20 cellular contexts compared by ENCODE assay signal in genomic region chr1:230992100-230992774, GRCh38. TPM values are rescaled to one million over a fixed set of nuclear protein-coding genes. Genes with fewer than 3 reads are reported as not detected.
DNase-seq lines count a peak whose midpoint lies in the region; ATAC-seq, FAIRE-seq and TF ChIP-seq lines count a peak whose summit lies in the region.
"Had no signal": no experiment of that assay in that cellular context is flagged by ENCODE, and none has a peak within 500 bp of the region (broad histone marks: within the 10 kb centered on the region; RNA-seq: fewer than 3 reads in every experiment).

No MANE protein-coding gene starts in this region.

- peaks cover 15% of the 10 kb centered on the region for H3K36me3 Mint-ChIP-seq in astrocyte (ENCODE audit: low read depth, unreplicated experiment)

- TF ChIP-seq CTCF in astrocyte (IDR thresholded peaks at IDR 0.05; ENCODE audit: insufficient read depth, low read depth, low read length), result no peak

- H3K27ac ChIP-seq in astrocyte (ENCODE audit: low read depth, low read length), result no peak overlapping the region
- H3K27ac ChIP-seq: esophagus squamous epithelium, GM23248, right lobe of liver, tibial artery had no signal

- H3K4me1 ChIP-seq in astrocyte (ENCODE audit: insufficient read depth, low read length), result peaks cover under 1% of the 10 kb centered on the region
- H3K4me1 ChIP-seq: right lobe of liver, tibial artery had no signal

- H3K9me3 ChIP-seq in astrocyte (ENCODE audit: insufficient read depth, low read depth, low read length), result no peaks in the 10 kb centered on the region
- no peaks in the 10 kb centered on the region for H3K9me3 ChIP-seq in MG63
- H3K9me3 ChIP-seq: esophagus squamous epithelium, right lobe of liver, tibial artery had no signal

- H3K79me2 ChIP-seq in astrocyte (ENCODE audit: insufficient read depth, low read length), result peaks cover 3% of the 10 kb centered on the region

- no peak for FAIRE-seq in astrocyte (lab: Jason Lieb, UNC)

- no peaks in the 10 kb centered on the region for H3K27me3 ChIP-seq in astrocyte (ENCODE audit: insufficient read depth, low read length)
- H3K27me3 ChIP-seq in MG63, result no peaks in the 10 kb centered on the region
- H3K27me3 ChIP-seq: esophagus squamous epithelium, right lobe of liver, tibial artery had no signal

- H3K4me2 ChIP-seq in astrocyte (ENCODE audit: low read length), result no peak overlapping the region

- no peak overlapping the region for H2AFZ ChIP-seq in astrocyte (ENCODE audit: low read depth, low read length)
- H2AFZ ChIP-seq: GM23248 had no signal

- H3K9ac ChIP-seq in astrocyte (ENCODE audit: low read length), result no peak overlapping the region
- H3K9ac ChIP-seq: GM23248 had no signal

- peak; percentile 96 for DNase-seq in DMS53 treated with DMSO at 0.1 percent for 48 hours (lab: John Stamatoyannopoulos, UW; ENCODE audit: unreplicated experiment)
- DNase-seq in NCI-H2029 treated with DMSO at 0.1 percent for 48 hours (lab: John Stamatoyannopoulos, UW), result peak; percentile 88
- no peak for DNase-seq in astrocyte (ENCODE audit: low read depth)
- DNase-seq in myocyte (ENCODE audit: low read depth), result peak; percentile 19
- DNase-seq in MG63, result no peak
- DNase-seq: activated CD8-positive, alpha-beta memory T cell treated with anti-CD3 and anti-CD28 coated beads, Interleukin-2, amount 50 U/mL, for 48 hours; activated effector memory CD4-positive, alpha-beta T cell treated with Interleukin-2 at 50 U/mL for 16 hours; CD8-positive, alpha-beta memory T cell; esophagus squamous epithelium; GM23248; Karpas-422; left ventricle myocardium superior; NCI-H1048; NCI-H226; occipital lobe; right lobe of liver; tibial artery had no signal

- H4K20me1 ChIP-seq in astrocyte (ENCODE audit: insufficient read depth, low read length), result peaks cover 3% of the 10 kb centered on the region

- no peak overlapping the region for H3K27ac Mint-ChIP-seq in astrocyte (ENCODE audit: unreplicated experiment)
- H3K27ac Mint-ChIP-seq: stimulated activated effector memory CD8-positive, alpha-beta T cell treated with anti-CD3 and anti-CD28 coated beads, Interleukin-12 subunit alpha, Interleukin-12 subunit beta, amount 100 ng/mL, for 72 hours had no signal

- ATAC-seq in HG03039 (IDR thresholded peaks at IDR 0.05; ENCODE audit: unreplicated experiment) (no peak), GM19328 (IDR thresholded peaks at IDR 0.05; ENCODE audit: unreplicated experiment) (no peak)
- ATAC-seq: left ventricle myocardium superior; right lobe of liver; stimulated activated effector memory CD8-positive, alpha-beta T cell treated with anti-CD3 and anti-CD28 coated beads, Interleukin-12 subunit alpha, Interleukin-12 subunit beta, amount 100 ng/mL, for 72 hours had no signal

- H3K27me3 Mint-ChIP-seq in astrocyte (ENCODE audit: low read depth, unreplicated experiment), result no peaks in the 10 kb centered on the region
- H3K27me3 Mint-ChIP-seq: CD8-positive, alpha-beta memory T cell had no signal

- peak overlapping the region; percentile 1 for H3K4me3 Mint-ChIP-seq in astrocyte (ENCODE audit: unreplicated experiment)
- H3K4me3 Mint-ChIP-seq: stimulated activated effector memory CD8-positive, alpha-beta T cell treated with anti-CD3 and anti-CD28 coated beads, Interleukin-12 subunit alpha, Interleukin-12 subunit beta, amount 100 ng/mL, for 72 hours had no signal

- H3K4me1 Mint-ChIP-seq in astrocyte (ENCODE audit: low read depth, unreplicated experiment), result peaks cover 7% of the 10 kb centered on the region

- no peak overlapping the region for H3K4me3 ChIP-seq in astrocyte (ENCODE audit: insufficient read depth, low read depth, low read length)
- no peak overlapping the region for H3K4me3 ChIP-seq in MG63
- H3K4me3 ChIP-seq: esophagus squamous epithelium, GM23248, right lobe of liver, tibial artery had no signal

- no peaks in the 10 kb centered on the region for H3K9me3 Mint-ChIP-seq in astrocyte (ENCODE audit: unreplicated experiment)
- H3K9me3 Mint-ChIP-seq: CD8-positive, alpha-beta memory T cell; stimulated activated effector memory CD8-positive, alpha-beta T cell treated with anti-CD3 and anti-CD28 coated beads, Interleukin-12 subunit alpha, Interleukin-12 subunit beta, amount 100 ng/mL, for 72 hours had no signal

- H3K36me3 ChIP-seq in astrocyte (ENCODE audit: insufficient read depth, low read length) (peaks cover 23% of the 10 kb centered on the region), MG63 (peaks cover 31% of the 10 kb centered on the region)

RNA-seq across cellular contexts. Expression of gene ARV1, which starts 13.3 kb away (rescaled TPM):
- total RNA-seq in astrocyte (14.4 and 16.7 TPM in 2 replicates), myocyte (19.7 and 28.2 TPM in 2 replicates)
- polyA plus RNA-seq in myocyte (2012), result 16.7 TPM
- total RNA-seq in MG63 (2014; rRNA removed; shearing (Covaris generic); ENCODE audit: low replicate concordance), result 4.3 and 8.1 TPM in 2 replicates

RNA-seq across cellular contexts. Expression of gene TTC13, which starts 13.6 kb away (rescaled TPM):
- 13.0 and 15.8 TPM in 2 replicates for total RNA-seq in astrocyte
- 37.8 and 58.9 TPM in 2 replicates for total RNA-seq in myocyte
- polyA plus RNA-seq in myocyte (2012), result 17.9 TPM
- 25.1 and 33.0 TPM in 2 replicates for total RNA-seq in MG63 (2014; rRNA removed; shearing (Covaris generic); ENCODE audit: low replicate concordance)

RNA-seq across cellular contexts. Expression of gene FAM89A, which starts 47.8 kb away (rescaled TPM):
- total RNA-seq in astrocyte (9.6 and 12.6 TPM in 2 replicates), myocyte (1.1 and 3.1 TPM in 2 replicates)
- 0.58 TPM for polyA plus RNA-seq in myocyte (2012)
- total RNA-seq in MG63 (2014; rRNA removed; shearing (Covaris generic); ENCODE audit: low replicate concordance), result 10.9 and 12.4 TPM in 2 replicates

Comparison
In these comparisons a context has a peak if more than half of its experiments do, and no peak if none do; other contexts are left out.
1. DNase-seq: peak in DMS53 treated with DMSO at 0.1 percent for 48 hours (single experiment), NCI-H2029 treated with DMSO at 0.1 percent for 48 hours (single experiment) and myocyte (single experiment); none in astrocyte (single experiment) and MG63 (single experiment).